12 cellular contexts compared by ENCODE assay signal in the genomic region with DNA sequence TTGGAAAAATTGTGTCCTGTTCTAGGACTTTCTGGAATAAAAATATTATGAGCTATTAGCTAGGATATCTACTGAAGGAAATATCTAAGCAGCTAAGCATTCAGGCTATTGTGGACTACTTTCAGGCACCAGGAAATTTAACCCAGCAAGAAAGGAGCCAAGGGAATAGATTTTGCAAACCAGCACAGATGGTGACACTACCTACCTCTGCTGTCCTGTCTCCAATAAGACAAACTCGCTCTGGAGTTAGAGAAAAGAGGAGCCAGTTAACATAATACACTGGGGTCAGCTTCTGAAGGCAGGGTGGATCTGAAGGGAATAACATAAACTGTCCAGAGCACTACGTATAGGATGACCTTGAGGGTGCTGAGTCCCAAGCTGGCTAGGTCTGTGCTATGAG.
DNase-seq lines count a peak whose midpoint lies in the region; TF ChIP-seq lines count a peak whose summit lies in the region.
"Had no signal": no experiment of that assay in that cellular context is flagged by ENCODE, and none has a peak within 500 bp of the region (broad histone marks: within the 10 kb centered on the region; RNA-seq: fewer than 3 reads in every experiment).

No MANE protein-coding gene starts in this region.

- DNase-seq in cardiac muscle cell (ENCODE audit: low read depth in 1 of 2, low spot score in 1 of 2) (peak in 1 of 2 donors; percentile 38), left ventricle myocardium inferior (no peak), NCI-H2171 treated with DMSO at 0.1 percent for 48 hours (lab: John Stamatoyannopoulos, UW) (peak; percentile 87), choroid plexus epithelial cell (ENCODE audit: low read depth) (peak; percentile 34), retinal pigment epithelial cell (ENCODE audit: low read depth) (no peak), T1000 (lab: John Stamatoyannopoulos, UW) (no peak), AG08396 (ENCODE audit: low spot score) (no peak), NCI-H1105 (lab: John Stamatoyannopoulos, UW) (no peak)
- DNase-seq: natural killer cell; NCI-H187 treated with DMSO at 0.1 percent for 48 hours; stimulated activated CD4-positive, alpha-beta T cell treated with anti-CD3 and anti-CD28 coated beads, Interleukin-15, amount 100 ng/mL, for 24 hours; stimulated activated naive CD4-positive, alpha-beta T cell had no signal

- H3K27ac ChIP-seq in cardiac muscle cell (no peak overlapping the region), left ventricle myocardium inferior (replicated peaks) (no peak overlapping the region)

- H3K36me3 ChIP-seq in cardiac muscle cell = no peaks in the 10 kb centered on the region
- no peaks in the 10 kb centered on the region for H3K36me3 ChIP-seq in left ventricle myocardium inferior

- H3K4me1 ChIP-seq in cardiac muscle cell (ENCODE audit: low read depth) = no peaks in the 10 kb centered on the region
- H3K4me1 ChIP-seq in left ventricle myocardium inferior = peaks cover 3% of the 10 kb centered on the region

- H3K27me3 ChIP-seq in cardiac muscle cell (no peaks in the 10 kb centered on the region), left ventricle myocardium inferior (ENCODE audit: low read depth) (peaks cover 19% of the 10 kb centered on the region)

- intact Hi-C loops in left ventricle myocardium inferior (cut with micrococcal nuclease) = no loop called here

- H3K9me3 ChIP-seq in cardiac muscle cell (ENCODE audit: low read depth) (no peaks in the 10 kb centered on the region), left ventricle myocardium inferior (replicated peaks) (no peaks in the 10 kb centered on the region)

- no peak overlapping the region for H3K4me3 ChIP-seq in cardiac muscle cell
- no peak overlapping the region for H3K4me3 ChIP-seq in left ventricle myocardium inferior
- H3K4me3 ChIP-seq in choroid plexus epithelial cell (ENCODE audit: low read depth, low read length) = no peak overlapping the region
- no peak overlapping the region for H3K4me3 ChIP-seq in retinal pigment epithelial cell (ENCODE audit: low read length)

- TF ChIP-seq CTCF in cardiac muscle cell (IDR thresholded peaks at IDR 0.05; ENCODE audit: low read depth, low read length) (peak; percentile 41), left ventricle myocardium inferior (IDR thresholded peaks at IDR 0.05; ENCODE audit: borderline replicate concordance) (no peak), choroid plexus epithelial cell (conservative IDR thresholded peaks at IDR 0.05; ENCODE audit: low read depth, low read length) (peak; percentile 52), retinal pigment epithelial cell (conservative IDR thresholded peaks at IDR 0.05; ENCODE audit: low read depth, low read length) (peak; percentile 35)

Comparison
In these comparisons a context has a peak if more than half of its experiments do, and no peak if none do; other contexts are left out.
1. DNase-seq: peak in NCI-H2171 treated with DMSO at 0.1 percent for 48 hours (single experiment) and choroid plexus epithelial cell (single experiment); none in left ventricle myocardium inferior (single experiment), retinal pigment epithelial cell (single experiment), T1000 (single experiment), AG08396 (single experiment) and NCI-H1105 (single experiment).